In genomic region chr6:111837007-111837406, GRCh38 we compare ENCODE assay signal across 20 cellular contexts. TPM values are rescaled to one million over a fixed set of nuclear protein-coding genes. Genes with fewer than 3 reads are reported as not detected.
DNase-seq lines count a peak whose midpoint lies in the region; ATAC-seq and TF ChIP-seq lines count a peak whose summit lies in the region.
"Had no signal": no experiment of that assay in that cellular context is flagged by ENCODE, and none has a peak within 500 bp of the region (broad histone marks: within the 10 kb centered on the region; RNA-seq: fewer than 3 reads in every experiment).

No MANE protein-coding gene starts in this region.

- CTCF ChIA-PET in activated CD4-positive, alpha-beta memory T cell treated with anti-CD3 and anti-CD28 coated beads for 36 hours (lab: Charles Lee): interaction anchor here (0.6 to 0.8 kb wide), 2 partner anchors 11 to 33 kb away, joined by 3 to 5 read pairs; no protein-coding TSS in a partner anchor

- POLR2A ChIA-PET in activated CD4-positive, alpha-beta memory T cell treated with anti-CD3 and anti-CD28 coated beads for 36 hours (lab: Charles Lee): interaction anchor here (0.5 to 3.3 kb wide), 10 partner anchors 10 to 119 kb away, joined by 3 to 42 read pairs (median 8); partner anchors contain the start of gene FYN

- TF ChIP-seq CTCF in upper lobe of left lung (IDR thresholded peaks at IDR 0.05): no peak

- H3K27ac ChIP-seq in upper lobe of left lung: peak overlapping the region in 1 of 4 donors; percentile 32
- H3K27ac ChIP-seq: gastroesophageal sphincter, right lobe of liver had no signal

- H3K4me3 Mint-ChIP-seq in activated naive CD4-positive, alpha-beta T cell treated with anti-CD3 and anti-CD28 coated beads, Interleukin-2, amount 50 U/mL, for 24 hours: peak overlapping the region; percentile 75
- peak overlapping the region; percentile 54 for H3K4me3 Mint-ChIP-seq in activated CD4-positive, alpha-beta memory T cell treated with anti-CD3 and anti-CD28 coated beads for 36 hours
- H3K4me3 Mint-ChIP-seq: nephron had no signal

- WGBS in upper lobe of left lung, 2 donors: 76 to 81% methylated on average over 6 of the region's 6 CpGs

- H3K4me1 Mint-ChIP-seq in activated naive CD4-positive, alpha-beta T cell treated with anti-CD3 and anti-CD28 coated beads, Interleukin-2, amount 50 U/mL, for 24 hours: peaks cover 46% of the 10 kb centered on the region
- H3K4me1 Mint-ChIP-seq in activated CD4-positive, alpha-beta memory T cell treated with anti-CD3 and anti-CD28 coated beads for 36 hours (ENCODE audit: low read depth): peaks cover 40% of the 10 kb centered on the region

- no peak for TF ChIP-seq EP300 in upper lobe of left lung (IDR thresholded peaks at IDR 0.05)

- no peaks in the 10 kb centered on the region for H3K9me3 ChIP-seq in upper lobe of left lung
- H3K9me3 ChIP-seq: esophagus squamous epithelium, gastroesophageal sphincter, right lobe of liver had no signal

- H3K27ac Mint-ChIP-seq in activated naive CD4-positive, alpha-beta T cell treated with anti-CD3 and anti-CD28 coated beads, Interleukin-2, amount 50 U/mL, for 24 hours: peak overlapping the region; percentile 98
- peak overlapping the region; percentile 91 for H3K27ac Mint-ChIP-seq in activated CD4-positive, alpha-beta memory T cell treated with anti-CD3 and anti-CD28 coated beads for 36 hours
- H3K27ac Mint-ChIP-seq: nephron had no signal

- no peak overlapping the region for H3K4me3 ChIP-seq in upper lobe of left lung
- H3K4me3 ChIP-seq: esophagus squamous epithelium, gastroesophageal sphincter, K562, right lobe of liver had no signal

- peaks cover 13 to 41% (median 25%) of the 10 kb centered on the region in 4 donors for H3K4me1 ChIP-seq in upper lobe of left lung
- H3K4me1 ChIP-seq: right lobe of liver had no signal

- no peaks in the 10 kb centered on the region for H3K27me3 ChIP-seq in upper lobe of left lung
- H3K27me3 ChIP-seq: esophagus squamous epithelium, gastroesophageal sphincter, right lobe of liver had no signal

- no peak for DNase-seq in activated naive CD4-positive, alpha-beta T cell treated with Interleukin-2 at 50 U/mL for 16 hours
- no peak for DNase-seq in activated CD4-positive, alpha-beta memory T cell treated with anti-CD3 and anti-CD28 coated beads for 36 hours
- DNase-seq in effector CD4-positive, alpha-beta T cell: peak; percentile 33
- DNase-seq in stimulated activated naive CD4-positive, alpha-beta T cell (lab: John Stamatoyannopoulos, UW): peak in 5 of 6 experiments; percentile 21 to 69 (median 49)
- DNase-seq in DMS79 (lab: John Stamatoyannopoulos, UW): no peak
- DNase-seq in upper lobe of left lung: no peak
- DNase-seq: DMS79 treated with DMSO at 0.1 percent for 48 hours; effector CD8-positive, alpha-beta T cell; esophagus squamous epithelium; kidney glomerular epithelial cell; mesenchymal stem cell; NCI-H2171 treated with DMSO at 0.1 percent for 48 hours; right lobe of liver; trophoblast cell had no signal

- no peaks in the 10 kb centered on the region for H3K9me3 Mint-ChIP-seq in activated naive CD4-positive, alpha-beta T cell treated with anti-CD3 and anti-CD28 coated beads, Interleukin-2, amount 50 U/mL, for 24 hours
- H3K9me3 Mint-ChIP-seq in activated CD4-positive, alpha-beta memory T cell treated with anti-CD3 and anti-CD28 coated beads for 36 hours: no peaks in the 10 kb centered on the region
- H3K9me3 Mint-ChIP-seq: nephron had no signal

- TF ChIP-seq POLR2A in upper lobe of left lung (IDR thresholded peaks at IDR 0.05): no peak

- peaks cover 35% of the 10 kb centered on the region for H3K36me3 Mint-ChIP-seq in activated naive CD4-positive, alpha-beta T cell treated with anti-CD3 and anti-CD28 coated beads, Interleukin-2, amount 50 U/mL, for 24 hours
- peaks cover 36% of the 10 kb centered on the region for H3K36me3 Mint-ChIP-seq in activated CD4-positive, alpha-beta memory T cell treated with anti-CD3 and anti-CD28 coated beads for 36 hours

- no peaks in the 10 kb centered on the region for H3K36me3 ChIP-seq in upper lobe of left lung
- H3K36me3 ChIP-seq: esophagus squamous epithelium, gastroesophageal sphincter, right lobe of liver had no signal

- ATAC-seq in HG03196 (IDR thresholded peaks at IDR 0.05; ENCODE audit: unreplicated experiment) (no peak), upper lobe of left lung (ENCODE audit: low FRiP score in 2 of 2) (no peak)
- ATAC-seq: gastroesophageal sphincter, K562, Right ventricle myocardium inferior had no signal

- H3K27me3 Mint-ChIP-seq in activated naive CD4-positive, alpha-beta T cell treated with anti-CD3 and anti-CD28 coated beads, Interleukin-2, amount 50 U/mL, for 24 hours: no peaks in the 10 kb centered on the region
- H3K27me3 Mint-ChIP-seq in activated CD4-positive, alpha-beta memory T cell treated with anti-CD3 and anti-CD28 coated beads for 36 hours: no peaks in the 10 kb centered on the region

- intact Hi-C loops in activated CD4-positive, alpha-beta memory T cell treated with anti-CD3 and anti-CD28 coated beads for 36 hours (cut with micrococcal nuclease): loop anchor here (1.0 to 10.0 kb wide), 3 partner anchors 33 to 352 kb away; partner anchors contain the start of gene REV3L

RNA-seq across cellular contexts. Expression of gene FYN, which starts 36.2 kb away (rescaled TPM):
- total RNA-seq in activated CD4-positive, alpha-beta memory T cell treated with anti-CD3 and anti-CD28 coated beads for 36 hours: 100 to 1,000 TPM; 353 to 365 TPM
- total RNA-seq in upper lobe of left lung: 100 to 1,000 TPM in 4 of 6 donors, 10 to 100 TPM in 2; 69.1 to 181 (median 113) TPM

Comparison
In these comparisons a context has a peak if more than half of its experiments do, and no peak if none do; other contexts are left out.
1. DNase-seq: peak in effector CD4-positive, alpha-beta T cell (single experiment) and stimulated activated naive CD4-positive, alpha-beta T cell (5 of 6); none in activated naive CD4-positive, alpha-beta T cell treated with Interleukin-2 at 50 U/mL for 16 hours (single experiment), activated CD4-positive, alpha-beta memory T cell treated with anti-CD3 and anti-CD28 coated beads for 36 hours (single experiment), DMS79 (single experiment) and upper lobe of left lung (0 of 2).